Comparison of ENCODE assay signal across 8 cellular contexts in the genomic region with DNA sequence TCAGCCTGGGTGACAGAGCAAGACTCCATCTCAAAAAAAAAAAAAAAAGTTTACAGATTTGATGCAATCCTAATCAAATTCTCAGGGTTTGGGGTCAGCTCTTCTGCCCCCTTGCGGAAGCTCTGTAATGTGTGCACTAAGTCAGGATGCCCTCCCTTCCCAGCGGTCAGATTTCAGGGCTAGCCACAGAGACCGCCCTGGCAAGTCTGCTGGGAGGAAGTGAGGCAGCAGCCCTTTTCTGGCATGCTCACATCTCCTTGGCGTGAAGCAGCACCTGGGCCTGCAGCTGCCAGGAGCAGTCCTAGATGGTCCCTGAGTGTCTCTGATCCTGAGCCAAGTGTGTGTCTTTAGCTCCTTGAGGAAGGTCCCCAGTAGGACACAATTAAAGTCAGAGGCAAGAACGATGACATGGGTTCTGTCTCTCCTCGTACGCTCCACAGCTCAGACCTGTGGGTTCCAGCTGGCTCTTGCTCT. TPM values are rescaled to one million over a fixed set of nuclear protein-coding genes. Genes with fewer than 3 reads are reported as not detected.
DNase-seq lines count a peak whose midpoint lies in the region; ATAC-seq and TF ChIP-seq lines count a peak whose summit lies in the region.

No MANE protein-coding gene starts in this region.

- intact Hi-C loops in HCT116 (cut with micrococcal nuclease), result loop anchor here (1.0 to 2.0 kb wide), 4 partner anchors 76 to 234 kb away; no protein-coding TSS in a partner anchor
- intact Hi-C loops in left lung (cut with DNase I), result loop anchor here in 1 of 2 donors (10.0 kb wide), 2 partner anchors 122 to 228 kb away; no protein-coding TSS in a partner anchor

- peak overlapping the region; percentile 69 for H3K4me2 ChIP-seq in HCT116 (ENCODE audit: low read length)

- H3K36me3 ChIP-seq in HCT116 (ENCODE audit: control insufficient read depth in 1 of 2, insufficient read depth in 2 of 2, low read length in 2 of 2) (no peaks in the 10 kb centered on the region), left lung (no peaks in the 10 kb centered on the region)

- H3K9ac ChIP-seq in HCT116 (ENCODE audit: low read length), result no peak overlapping the region; the same call in 1 of the 2 replicates

- DNase-seq in DMS79 (lab: John Stamatoyannopoulos, UW), result peak; percentile 85
- DNase-seq in HCT116 (ENCODE audit: low read depth, low spot score), result peak; percentile 80
- DNase-seq in NCI-H226, result peak; percentile 58
- DNase-seq in activated CD4-positive, alpha-beta T cell treated with anti-CD3 and anti-CD28 coated beads for 4 hours, result peak; percentile 65 to 71
- peak; percentile 92 for DNase-seq in choroid plexus epithelial cell (ENCODE audit: low read depth)
- DNase-seq in left lung, result peak in 1 of 2 donors; percentile 80
- DNase-seq in stimulated activated CD4-positive, alpha-beta T cell treated with anti-CD3 and anti-CD28 coated beads, TNF-alpha, amount 100 ng/mL, for 24 hours (ENCODE audit: low read depth in 3 of 3), result peak; percentile 41 to 68 (median 57)

- no peaks in the 10 kb centered on the region for H3K9me2 ChIP-seq in HCT116 (ENCODE audit: insufficient read depth)

- RAD21 ChIA-PET in HCT116 (lab: Charles Lee; ENCODE audit: low non-redundant PET in 1 of 2, low total read pairs in 2 of 2, uncharacterized antibody in 2 of 2, unreplicated experiment in 2 of 2), result interaction anchor here (0.6 to 2.0 kb wide), 6 partner anchors 76 to 237 kb away, joined by 3 to 11 read pairs (median 6); no protein-coding TSS in a partner anchor

- H3K4me1 ChIP-seq in HCT116 (ENCODE audit: control insufficient read depth in 1 of 2, insufficient read depth in 2 of 2, low read length in 2 of 2) (peaks cover 7 to 13% of the 10 kb centered on the region in 2 experiments; a peak in 3 of 4 replicates), left lung (peaks cover 0 to 15% of the 10 kb centered on the region in 2 donors)

- CTCF ChIA-PET in HCT116 (lab: Charles Lee), result interaction anchor here (0.7 to 3.0 kb wide), 14 partner anchors 9 to 951 kb away, joined by 3 to 58 read pairs (median 6); a partner anchor contains a TSS

- H3K27me3 ChIP-seq in HCT116 (ENCODE audit: insufficient read depth, low read length) (no peaks in the 10 kb centered on the region), left lung (peaks cover 0 to 13% of the 10 kb centered on the region in 2 donors)

- H3K27ac ChIP-seq in HCT116 (ENCODE audit: low read depth, low read length) (peak overlapping the region; percentile 3; the same call in 1 of the 2 replicates), left lung (no peak overlapping the region)

- POLR2A ChIA-PET in HCT116 (lab: Charles Lee), result interaction anchor here (0.8 to 1.7 kb wide), 7 partner anchors 18 to 314 kb away, joined by 3 to 8 read pairs (median 3); no protein-coding TSS in a partner anchor

- peak overlapping the region; percentile 76 for H2AFZ ChIP-seq in HCT116 (ENCODE audit: low read depth, low read length, poor library complexity, severe bottlenecking)

- no TSS peak for BruUV-seq in HCT116 (replicated peaks; lab: Mats Ljungman, UMichigan)

- TF ChIP-seq RAD21 in HCT116 (IDR thresholded peaks at IDR 0.05; ENCODE audit: low read depth), result peak; percentile 86

- peak; percentile 97 for ATAC-seq in HCT116
- ATAC-seq in left lung, result peak; percentile 99
- no peak for ATAC-seq in HG03139 (IDR thresholded peaks at IDR 0.05; ENCODE audit: unreplicated experiment)

- no peaks in the 10 kb centered on the region for H4K20me1 ChIP-seq in HCT116 (ENCODE audit: insufficient read depth)

- H3K9me3 ChIP-seq in HCT116 (ENCODE audit: control insufficient read depth in 1 of 2, insufficient read depth in 1 of 2, low read depth in 1 of 2, low read length in 2 of 2), result no peaks in the 10 kb centered on the region
- peaks cover 0 to under 1% of the 10 kb centered on the region in 2 donors for H3K9me3 ChIP-seq in left lung

- no peaks in the 10 kb centered on the region for H3K79me2 ChIP-seq in HCT116 (ENCODE audit: insufficient read depth, low read length)

- H3K4me3 ChIP-seq in HCT116 (replicated peaks in 1 of 2; ENCODE audit: low read depth in 1 of 2, low read length in 2 of 2), result no peak overlapping the region
- H3K4me3 ChIP-seq in choroid plexus epithelial cell (ENCODE audit: low read depth, low read length), result no peak overlapping the region
- H3K4me3 ChIP-seq in left lung, result no peak overlapping the region

- TF ChIP-seq POLR2A in HCT116 (IDR thresholded peaks at IDR 0.05; ENCODE audit: borderline replicate concordance, extremely low read depth, insufficient read depth, insufficient read length), result no peak

- peak; percentile 72 to 92 (median 75) for TF ChIP-seq CTCF in HCT116 (IDR thresholded peaks at IDR 0.05 in 2 of 3, conservative IDR thresholded peaks at IDR 0.05 in 1 of 3; ENCODE audit: borderline replicate concordance in 1 of 3, insufficient read depth in 1 of 3, low read depth in 2 of 3, low read length in 2 of 3)
- TF ChIP-seq CTCF in choroid plexus epithelial cell (conservative IDR thresholded peaks at IDR 0.05; ENCODE audit: low read depth, low read length), result peak; percentile 83
- TF ChIP-seq CTCF in left lung (IDR thresholded peaks at IDR 0.05), result peak; percentile 61 to 78

TF ChIP-seq in HCT116, 20 proteins besides CTCF, POLR2A, EP300 and RAD21:
- TF ChIP-seq SRF (IDR thresholded peaks at IDR 0.05; ENCODE audit: low read depth) (peak; percentile 85), JUND (IDR thresholded peaks at IDR 0.05) (no peak), POLR2AphosphoS5 (IDR thresholded peaks at IDR 0.05; ENCODE audit: low read depth, low read length) (peak; percentile 49), FOSL1 (IDR thresholded peaks at IDR 0.05; ENCODE audit: low read depth) (no peak), CBX3 (IDR thresholded peaks at IDR 0.05; ENCODE audit: low read depth) (peak; percentile 77)
- TF ChIP-seq, protein P1, sequence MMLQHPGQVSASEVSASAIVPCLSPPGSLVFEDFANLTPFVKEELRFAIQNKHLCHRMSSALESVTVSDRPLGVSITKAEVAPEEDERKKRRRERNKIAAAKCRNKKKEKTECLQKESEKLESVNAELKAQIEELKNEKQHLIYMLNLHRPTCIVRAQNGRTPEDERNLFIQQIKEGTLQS (IDR thresholded peaks at IDR 0.05), result no peak
- TF ChIP-seq, protein P2, sequence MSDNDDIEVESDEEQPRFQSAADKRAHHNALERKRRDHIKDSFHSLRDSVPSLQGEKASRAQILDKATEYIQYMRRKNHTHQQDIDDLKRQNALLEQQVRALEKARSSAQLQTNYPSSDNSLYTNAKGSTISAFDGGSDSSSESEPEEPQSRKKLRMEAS (IDR thresholded peaks at IDR 0.05), result peak; percentile 75
TF ChIP-seq in HCT116: peak in this region for 4.

RNA-seq across cellular contexts. Expression of a gene that starts 10.9 kb away (rescaled TPM):
- 40.2 TPM for total RNA-seq in HCT116 (2021; ENCODE audit: unreplicated experiment)
- polyA plus RNA-seq in HCT116 (2012), result 34.2 and 37.9 TPM in 2 replicates
- 10 to 100 TPM; 25.7 to 36.1 TPM for total RNA-seq in left lung

RNA-seq across cellular contexts. Expression of a gene that starts 17.7 kb away (rescaled TPM):
- 3.3 TPM for total RNA-seq in HCT116 (2021; ENCODE audit: unreplicated experiment)
- 1.1 and 1.8 TPM in 2 replicates for polyA plus RNA-seq in HCT116 (2012)
- total RNA-seq in left lung, result 1 to 10 TPM; 3.7 to 5.5 TPM

RNA-seq across cellular contexts. Expression of a gene that starts 21.1 kb away (rescaled TPM):
- total RNA-seq in HCT116 (2021; ENCODE audit: unreplicated experiment), result 10.3 TPM
- 33.4 and 35.2 TPM in 2 replicates for polyA plus RNA-seq in HCT116 (2012)
- 1 to 10 TPM; 1.9 to 9.5 TPM for total RNA-seq in left lung

RNA-seq across cellular contexts. Expression of a gene that starts 37.5 kb away (rescaled TPM):
- total RNA-seq in HCT116 (2021; ENCODE audit: unreplicated experiment) (11.1 TPM), left lung (10 to 100 TPM; 11.2 to 12.4 TPM)
- 7.9 and 9.7 TPM in 2 replicates for polyA plus RNA-seq in HCT116 (2012)

RNA-seq across cellular contexts. Expression of a gene that starts 45.8 kb away (rescaled TPM):
- not detected for total RNA-seq in HCT116 (2021; ENCODE audit: unreplicated experiment)
- not detected in 2 replicates for polyA plus RNA-seq in HCT116 (2012)
- 10 to 100 TPM in 1 of 2 donors, 1 to 10 TPM in 1; 2.4 to 25.5 TPM for total RNA-seq in left lung
